Comparison of ENCODE assay signal across 19 cellular contexts in the genomic region with DNA sequence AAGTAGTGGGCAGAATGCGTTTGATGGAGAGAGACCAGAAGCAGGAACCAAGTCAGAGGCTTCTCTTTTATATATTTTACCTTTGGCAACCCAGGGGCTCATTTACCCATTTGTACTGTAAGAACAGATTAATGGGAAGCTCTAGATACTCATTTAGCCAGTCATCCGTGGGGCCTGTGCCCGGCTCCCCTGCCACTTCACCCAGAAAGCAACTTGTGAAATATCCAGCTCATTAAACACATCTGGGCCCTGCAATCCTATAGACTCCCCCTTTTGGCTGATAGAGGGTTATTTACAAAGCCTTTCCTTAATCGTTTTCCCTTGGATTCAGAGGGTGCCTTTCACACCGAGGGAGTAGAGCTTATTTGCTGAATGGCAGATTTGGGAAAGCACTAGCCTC.
DNase-seq lines count a peak whose midpoint lies in the region; ATAC-seq and TF ChIP-seq lines count a peak whose summit lies in the region.
"Had no signal": no experiment of that assay in that cellular context is flagged by ENCODE, and none has a peak within 500 bp of the region (broad histone marks: within the 10 kb centered on the region; RNA-seq: fewer than 3 reads in every experiment).

No MANE protein-coding gene starts in this region.

- H3K4me1 Mint-ChIP-seq in CD8-positive, alpha-beta memory T cell, result peaks cover 0 to 4% (median 4%) of the 10 kb centered on the region in 3 donors
- H3K4me1 Mint-ChIP-seq in IgD-negative memory B cell (peaks cover 14 to 25% (median 16%) of the 10 kb centered on the region in 3 donors), T-helper 17 cell (peaks cover 8% of the 10 kb centered on the region)
- peaks cover 0 to 9% (median 5%) of the 10 kb centered on the region in 7 donors for H3K4me1 Mint-ChIP-seq in naive thymus-derived CD4-positive, alpha-beta T cell

- TF ChIP-seq POLR2A in prostate gland (IDR thresholded peaks at IDR 0.05), result no peak

- H3K27me3 ChIP-seq in CD8-positive, alpha-beta memory T cell (ENCODE audit: insufficient read depth, low read length, poor library complexity, severe bottlenecking), result no peaks in the 10 kb centered on the region
- H3K27me3 ChIP-seq in naive thymus-derived CD4-positive, alpha-beta T cell (ENCODE audit: control insufficient read depth in 2 of 2, insufficient read depth in 2 of 2, low read length in 2 of 2), result no peaks in the 10 kb centered on the region
- no peaks in the 10 kb centered on the region for H3K27me3 ChIP-seq in prostate gland (replicated peaks; ENCODE audit: insufficient read depth)
- H3K27me3 ChIP-seq: transverse colon had no signal

- 54% methylated on average over 5 of the region's 5 CpGs for WGBS in prostate gland

- TF ChIP-seq CTCF in prostate gland (IDR thresholded peaks at IDR 0.05), result no peak

- intact Hi-C loops in naive thymus-derived CD4-positive, alpha-beta T cell (cut with micrococcal nuclease), result no loop called here
- intact Hi-C loops in prostate gland (cut with DNase I), result no loop called here

- no peak for DNase-seq in CD8-positive, alpha-beta memory T cell
- DNase-seq in T-helper 17 cell (no peak), prostate gland (ENCODE audit: low spot score) (no peak)
- DNase-seq in naive thymus-derived CD4-positive, alpha-beta T cell, result no peak
- DNase-seq in activated CD8-positive, alpha-beta memory T cell treated with anti-CD3 and anti-CD28 coated beads, Interleukin-2, amount 50 U/mL, for 48 hours, result no peak
- DNase-seq: activated CD4-positive, alpha-beta T cell treated with anti-CD3 and anti-CD28 coated beads, Interleukin-2, amount 10 ng/mL, durations not matched to agents 7 days and 5 days; aorta; central memory CD4-positive, alpha-beta T cell; gastrocnemius medialis; H7; kidney glomerular epithelial cell; NCI-H2029 treated with DMSO at 0.1 percent for 48 hours; NCI-H510A treated with DMSO at 0.1 percent for 48 hours; posterior cingulate gyrus; transverse colon had no signal

- POLR2A ChIA-PET in CD8-positive, alpha-beta memory T cell (lab: Charles Lee), result no interaction called here
- POLR2A ChIA-PET in naive thymus-derived CD4-positive, alpha-beta T cell (lab: Charles Lee), result interaction anchor here (1.1 to 1.3 kb wide), 2 partner anchors 13 to 119 kb away, joined by 3 read pairs; a partner anchor contains a TSS

- CTCF ChIA-PET in CD8-positive, alpha-beta memory T cell (lab: Charles Lee), result interaction anchor here (1.4 kb wide), 1 partner anchor 12 kb away, joined by 3 read pairs; no protein-coding TSS in a partner anchor
- CTCF ChIA-PET in naive thymus-derived CD4-positive, alpha-beta T cell (lab: Charles Lee), result interaction anchor here (0.6 kb wide), 1 partner anchor 177 kb away, joined by 7 read pairs; no protein-coding TSS in a partner anchor

- no peaks in the 10 kb centered on the region for H3K9me3 Mint-ChIP-seq in CD8-positive, alpha-beta memory T cell
- H3K9me3 Mint-ChIP-seq in IgD-negative memory B cell, result peaks cover 0 to under 1% (median 0%) of the 10 kb centered on the region in 3 donors
- peaks cover 0 to 3% (median 0%) of the 10 kb centered on the region in 11 donors for H3K9me3 Mint-ChIP-seq in naive thymus-derived CD4-positive, alpha-beta T cell
- H3K9me3 Mint-ChIP-seq: activated CD4-positive, alpha-beta T cell treated with anti-CD3 and anti-CD28 coated beads, Interleukin-2, amount 10 ng/mL, durations not matched to agents 7 days and 5 days; nephron; stimulated activated memory B cell treated with anti-CD40 and anti-IgM and Interleukin-4, amounts not matched to agents 10 μg/mL and 1 μg/mL and 100 μg/mL, for 72 hours had no signal

- H3K4me3 ChIP-seq in CD8-positive, alpha-beta memory T cell (ENCODE audit: low read length), result no peak overlapping the region
- H3K4me3 ChIP-seq in naive thymus-derived CD4-positive, alpha-beta T cell (ENCODE audit: low read length), result no peak overlapping the region
- no peak overlapping the region for H3K4me3 ChIP-seq in prostate gland
- H3K4me3 ChIP-seq: gastrocnemius medialis, transverse colon had no signal

- H3K27ac Mint-ChIP-seq in CD8-positive, alpha-beta memory T cell, result peak overlapping the region in 6 of 8 donors; percentile 14 to 83 (median 58)
- H3K27ac Mint-ChIP-seq in IgD-negative memory B cell, result peak overlapping the region in 2 of 3 donors; percentile 5 to 76
- H3K27ac Mint-ChIP-seq in T-helper 17 cell, result peak overlapping the region; percentile 74
- peak overlapping the region in 6 of 9 donors; percentile 47 to 88 (median 62) for H3K27ac Mint-ChIP-seq in naive thymus-derived CD4-positive, alpha-beta T cell
- H3K27ac Mint-ChIP-seq: activated CD4-positive, alpha-beta T cell treated with anti-CD3 and anti-CD28 coated beads, Interleukin-2, amount 10 ng/mL, durations not matched to agents 7 days and 5 days; nephron; stimulated activated memory B cell treated with anti-CD40 and anti-IgM and Interleukin-4, amounts not matched to agents 10 μg/mL and 1 μg/mL and 100 μg/mL, for 72 hours had no signal

- H3K4me3 Mint-ChIP-seq in CD8-positive, alpha-beta memory T cell, result no peak overlapping the region
- H3K4me3 Mint-ChIP-seq in IgD-negative memory B cell, result no peak overlapping the region
- no peak overlapping the region for H3K4me3 Mint-ChIP-seq in T-helper 17 cell
- no peak overlapping the region for H3K4me3 Mint-ChIP-seq in naive thymus-derived CD4-positive, alpha-beta T cell
- H3K4me3 Mint-ChIP-seq: activated CD4-positive, alpha-beta T cell treated with anti-CD3 and anti-CD28 coated beads, Interleukin-2, amount 10 ng/mL, durations not matched to agents 7 days and 5 days; nephron; stimulated activated memory B cell treated with anti-CD40 and anti-IgM and Interleukin-4, amounts not matched to agents 10 μg/mL and 1 μg/mL and 100 μg/mL, for 72 hours had no signal

- H3K36me3 Mint-ChIP-seq in CD8-positive, alpha-beta memory T cell, result peaks cover 8 to 98% (median 44%) of the 10 kb centered on the region in 3 donors
- H3K36me3 Mint-ChIP-seq in IgD-negative memory B cell, result peaks cover 4% of the 10 kb centered on the region
- peaks cover 15% of the 10 kb centered on the region for H3K36me3 Mint-ChIP-seq in T-helper 17 cell (ENCODE audit: low read depth)
- H3K36me3 Mint-ChIP-seq in naive thymus-derived CD4-positive, alpha-beta T cell, result peaks cover 25 to 84% (median 57%) of the 10 kb centered on the region in 5 donors

- no peak overlapping the region for H3K27ac ChIP-seq in CD8-positive, alpha-beta memory T cell (ENCODE audit: low read depth, low read length)
- H3K27ac ChIP-seq in naive thymus-derived CD4-positive, alpha-beta T cell (ENCODE audit: low read depth, low read length), result no peak overlapping the region
- H3K27ac ChIP-seq in prostate gland, result no peak overlapping the region
- H3K27ac ChIP-seq: gastrocnemius medialis, transverse colon had no signal

- no peak for ATAC-seq in T-helper 17 cell
- ATAC-seq in naive thymus-derived CD4-positive, alpha-beta T cell, result no peak
- no peak for ATAC-seq in HG02678 (IDR thresholded peaks at IDR 0.05; ENCODE audit: unreplicated experiment)
- ATAC-seq: gastrocnemius medialis; stimulated activated memory B cell treated with anti-CD40 and anti-IgM and Interleukin-4, amounts not matched to agents 10 μg/mL and 1 μg/mL and 100 μg/mL, for 72 hours had no signal

- peaks cover 77% of the 10 kb centered on the region for H3K36me3 ChIP-seq in CD8-positive, alpha-beta memory T cell (ENCODE audit: insufficient read depth, low read length)
- H3K36me3 ChIP-seq in naive thymus-derived CD4-positive, alpha-beta T cell (ENCODE audit: control insufficient read depth in 2 of 3, insufficient read depth in 3 of 3, low read length in 3 of 3), result peaks cover 16 to 80% (median 46%) of the 10 kb centered on the region in 3 experiments
- H3K36me3 ChIP-seq in prostate gland, result no peaks in the 10 kb centered on the region
- H3K36me3 ChIP-seq: gastrocnemius medialis had no signal

- H3K4me1 ChIP-seq in CD8-positive, alpha-beta memory T cell (ENCODE audit: insufficient read depth, low read length), result no peaks in the 10 kb centered on the region
- no peaks in the 10 kb centered on the region for H3K4me1 ChIP-seq in naive thymus-derived CD4-positive, alpha-beta T cell (ENCODE audit: control insufficient read depth in 2 of 2, insufficient read depth in 2 of 2, low read length in 2 of 2)
- no peaks in the 10 kb centered on the region for H3K4me1 ChIP-seq in prostate gland (replicated peaks)
- H3K4me1 ChIP-seq: gastrocnemius medialis, transverse colon had no signal

- H3K9me3 ChIP-seq in CD8-positive, alpha-beta memory T cell (ENCODE audit: low read length), result no peaks in the 10 kb centered on the region
- H3K9me3 ChIP-seq in T-helper 17 cell (ENCODE audit: control insufficient read depth, low read length, poor library complexity, severe bottlenecking), result no peaks in the 10 kb centered on the region
- H3K9me3 ChIP-seq in naive thymus-derived CD4-positive, alpha-beta T cell (ENCODE audit: control insufficient read depth in 2 of 3, low read length in 3 of 3), result no peaks in the 10 kb centered on the region
- H3K9me3 ChIP-seq in prostate gland, result no peaks in the 10 kb centered on the region
- H3K9me3 ChIP-seq: gastrocnemius medialis, transverse colon had no signal

- peaks cover 0 to 3% of the 10 kb centered on the region in 2 donors for H3K27me3 Mint-ChIP-seq in CD8-positive, alpha-beta memory T cell
- H3K27me3 Mint-ChIP-seq in IgD-negative memory B cell (peaks cover 20% of the 10 kb centered on the region), T-helper 17 cell (no peaks in the 10 kb centered on the region)
- no peaks in the 10 kb centered on the region for H3K27me3 Mint-ChIP-seq in naive thymus-derived CD4-positive, alpha-beta T cell
- H3K27me3 Mint-ChIP-seq: activated CD4-positive, alpha-beta T cell treated with anti-CD3 and anti-CD28 coated beads, Interleukin-2, amount 10 ng/mL, durations not matched to agents 7 days and 5 days had no signal
